8 cellular contexts compared by ENCODE assay signal in genomic region chrX:48083212-48083611, GRCh38. TPM values are rescaled to one million over a fixed set of nuclear protein-coding genes. Genes with fewer than 3 reads are reported as not detected.
A peak's percentile ranks its signal among the peaks of the same experiment; 100 is the strongest.
DNase-seq lines count a peak whose midpoint lies in the region; ATAC-seq and TF ChIP-seq lines count a peak whose summit lies in the region.

No MANE protein-coding gene starts in this region.

- H3K27me3 Mint-ChIP-seq in activated naive CD8-positive, alpha-beta T cell treated with anti-CD3 and anti-CD28 coated beads, Interleukin-2, amount 10 ng/mL, durations not matched to agents 7 days and 5 days, result no peaks in the 10 kb centered on the region

- DNase-seq in GM06990 (ENCODE audit: extremely low read depth, insufficient read length) (no peak), RWPE2 (ENCODE audit: low spot score) (no peak), cardiac muscle cell (ENCODE audit: low read depth in 1 of 2, low spot score in 1 of 2) (peak; percentile 49 to 61), sciatic nerve (ENCODE audit: low spot score) (no peak), occipital lobe (lab: John Stamatoyannopoulos, UW) (no peak)
- peak; percentile 29 for DNase-seq in activated naive CD8-positive, alpha-beta T cell treated with anti-CD3 and anti-CD28 coated beads, Interleukin-2, amount 10 ng/mL, durations not matched to agents 7 days and 5 days

- H3K4me1 Mint-ChIP-seq in activated naive CD8-positive, alpha-beta T cell treated with anti-CD3 and anti-CD28 coated beads, Interleukin-2, amount 10 ng/mL, durations not matched to agents 7 days and 5 days, result no peaks in the 10 kb centered on the region

- no peak overlapping the region for H3K27ac ChIP-seq in RWPE2 (ENCODE audit: poor library complexity, severe bottlenecking)
- H3K27ac ChIP-seq in cardiac muscle cell, result no peak overlapping the region

- H3K4me1 ChIP-seq in RWPE2 (ENCODE audit: insufficient read depth, poor library complexity, severe bottlenecking) (peaks cover 3% of the 10 kb centered on the region), cardiac muscle cell (ENCODE audit: low read depth) (no peaks in the 10 kb centered on the region)

- no peak overlapping the region for H3K4me3 Mint-ChIP-seq in activated naive CD8-positive, alpha-beta T cell treated with anti-CD3 and anti-CD28 coated beads, Interleukin-2, amount 10 ng/mL, durations not matched to agents 7 days and 5 days

- H3K4me3 ChIP-seq in GM06990 (replicated peaks; ENCODE audit: low read depth, low read length) (no peak overlapping the region), RWPE2 (ENCODE audit: severe bottlenecking) (no peak overlapping the region), cardiac muscle cell (no peak overlapping the region)

- H3K9me3 ChIP-seq in RWPE2 (ENCODE audit: severe bottlenecking) (no peaks in the 10 kb centered on the region), cardiac muscle cell (ENCODE audit: low read depth) (no peaks in the 10 kb centered on the region)

- intact Hi-C loops in sciatic nerve (cut with DNase I), result no loop called here

- TF ChIP-seq CTCF in GM06990 (IDR thresholded peaks at IDR 0.05; ENCODE audit: insufficient read depth, low read length, poor library complexity, severe bottlenecking) (peak; percentile 61), RWPE2 (IDR thresholded peaks at IDR 0.05; ENCODE audit: poor library complexity, severe bottlenecking) (peak; percentile 58), cardiac muscle cell (IDR thresholded peaks at IDR 0.05; ENCODE audit: low read depth, low read length) (peak; percentile 58)

- no peaks in the 10 kb centered on the region for H3K27me3 ChIP-seq in GM06990 (replicated peaks; ENCODE audit: control insufficient read depth, insufficient read depth, low read length)
- H3K27me3 ChIP-seq in RWPE2 (ENCODE audit: insufficient read depth, poor library complexity, severe bottlenecking), result no peaks in the 10 kb centered on the region
- no peaks in the 10 kb centered on the region for H3K27me3 ChIP-seq in cardiac muscle cell

- peak; percentile 81 for ATAC-seq in HG03159 (IDR thresholded peaks at IDR 0.05; ENCODE audit: unreplicated experiment)
- ATAC-seq in RWPE2 (ENCODE audit: low read depth), result peak; percentile 66
- peak; percentile 82 for ATAC-seq in activated naive CD8-positive, alpha-beta T cell treated with anti-CD3 and anti-CD28 coated beads, Interleukin-2, amount 10 ng/mL, durations not matched to agents 7 days and 5 days (ENCODE audit: low read depth)
- ATAC-seq in sciatic nerve, result peak; percentile 85
- ATAC-seq in GM19023 (IDR thresholded peaks at IDR 0.05; ENCODE audit: unreplicated experiment), result no peak

- POLR2A ChIA-PET in activated naive CD8-positive, alpha-beta T cell treated with anti-CD3 and anti-CD28 coated beads, Interleukin-2, amount 10 ng/mL, durations not matched to agents 7 days and 5 days (lab: Charles Lee), result no interaction called here

- H3K9me3 Mint-ChIP-seq in activated naive CD8-positive, alpha-beta T cell treated with anti-CD3 and anti-CD28 coated beads, Interleukin-2, amount 10 ng/mL, durations not matched to agents 7 days and 5 days, result no peaks in the 10 kb centered on the region

- no peak overlapping the region for H3K27ac Mint-ChIP-seq in activated naive CD8-positive, alpha-beta T cell treated with anti-CD3 and anti-CD28 coated beads, Interleukin-2, amount 10 ng/mL, durations not matched to agents 7 days and 5 days

- H3K36me3 ChIP-seq in GM06990 (ENCODE audit: control insufficient read depth, insufficient read depth, low read length) (no peaks in the 10 kb centered on the region), RWPE2 (ENCODE audit: low read depth) (no peaks in the 10 kb centered on the region), cardiac muscle cell (no peaks in the 10 kb centered on the region)

- no peaks in the 10 kb centered on the region for H3K36me3 Mint-ChIP-seq in activated naive CD8-positive, alpha-beta T cell treated with anti-CD3 and anti-CD28 coated beads, Interleukin-2, amount 10 ng/mL, durations not matched to agents 7 days and 5 days

RNA-seq across cellular contexts. Expression of gene ZNF630, which starts 11.8 kb away (rescaled TPM):
- total RNA-seq in activated naive CD8-positive, alpha-beta T cell treated with anti-CD3 and anti-CD28 coated beads, Interleukin-2, amount 10 ng/mL, durations not matched to agents 7 days and 5 days, result 1 to 10 TPM; 3.7 to 3.8 TPM
- total RNA-seq in cardiac muscle cell (1.2 and 1.6 TPM in 2 replicates), sciatic nerve (5.4 TPM), occipital lobe (8.4 TPM)
- polyA plus RNA-seq in cardiac muscle cell, result 1.7 and 2.2 TPM in 2 replicates

RNA-seq across cellular contexts. Expression of gene SPACA5B, which starts 47.2 kb away (rescaled TPM):
- total RNA-seq in activated naive CD8-positive, alpha-beta T cell treated with anti-CD3 and anti-CD28 coated beads, Interleukin-2, amount 10 ng/mL, durations not matched to agents 7 days and 5 days, result not detected
- total RNA-seq in cardiac muscle cell (not detected in 2 replicates), sciatic nerve (not detected), occipital lobe (not detected)
- 0.42 TPM in 1 of 2 replicates, not detected in the other for polyA plus RNA-seq in cardiac muscle cell

Comparison
In these comparisons a context has a peak if more than half of its experiments do, and no peak if none do; other contexts are left out.
1. DNase-seq: peak in activated naive CD8-positive, alpha-beta T cell treated with anti-CD3 and anti-CD28 coated beads, Interleukin-2, amount 10 ng/mL, durations not matched to agents 7 days and 5 days (single experiment) and cardiac muscle cell (2 of 2); none in GM06990 (single experiment), RWPE2 (single experiment), sciatic nerve (single experiment) and occipital lobe (single experiment).
2. Peak in every context shown above with its lines, with median percentiles within 50 percentile points of each other: CTCF ChIP-seq.